14 cellular contexts compared by ENCODE assay signal in genomic region chr11:19674420-19674819, GRCh38. TPM values are rescaled to one million over a fixed set of nuclear protein-coding genes. Genes with fewer than 3 reads are reported as not detected.
A peak's percentile ranks its signal among the peaks of the same experiment; 100 is the strongest.
DNase-seq lines count a peak whose midpoint lies in the region; ATAC-seq and TF ChIP-seq lines count a peak whose summit lies in the region.
"Had no signal": no experiment of that assay in that cellular context is flagged by ENCODE, and none has a peak within 500 bp of the region (broad histone marks: within the 10 kb centered on the region; RNA-seq: fewer than 3 reads in every experiment).

No MANE protein-coding gene starts in this region.

- no peaks in the 10 kb centered on the region for H3K79me2 ChIP-seq in hepatocyte

- H2AFZ ChIP-seq in hepatocyte, result no peak overlapping the region

- no peak for ATAC-seq in HG03565 (IDR thresholded peaks at IDR 0.05; ENCODE audit: unreplicated experiment)
- no peak for ATAC-seq in activated CD8-positive, alpha-beta T cell treated with anti-CD3 and anti-CD28 coated beads, Interleukin-2, amount 10 ng/mL, durations not matched to agents 7 days and 5 days

- no peak for TF ChIP-seq POLR2A in breast epithelium (IDR thresholded peaks at IDR 0.05)
- no peak for TF ChIP-seq POLR2A in prostate gland (IDR thresholded peaks at IDR 0.05)

- intact Hi-C loops in breast epithelium (cut with DNase I; ENCODE audit: low total_unique reads), result no loop called here
- intact Hi-C loops in MCF 10A (cut with micrococcal nuclease), result no loop called here
- intact Hi-C loops in prostate gland (cut with DNase I), result loop anchor here (5.0 kb wide), 2 partner anchors 37 to 38 kb away; partner anchors contain the start of gene NAV2

- in situ Hi-C loops in KBM-7 (cut with MboI; ENCODE audit: low pct_unique_long_range_greater_than_20kb, low sequenced_read_pairs), result no loop called here

- peak overlapping the region; percentile 23 for H3K4me2 ChIP-seq in hepatocyte

- H3K9me2 ChIP-seq in hepatocyte (replicated peaks; ENCODE audit: insufficient read depth), result no peaks in the 10 kb centered on the region

- no peaks in the 10 kb centered on the region for H3K27me3 Mint-ChIP-seq in MCF 10A (ENCODE audit: insufficient read depth, unreplicated experiment)
- H3K27me3 Mint-ChIP-seq in activated CD8-positive, alpha-beta T cell treated with anti-CD3 and anti-CD28 coated beads, Interleukin-2, amount 10 ng/mL, durations not matched to agents 7 days and 5 days (ENCODE audit: low read depth), result peaks cover under 1% of the 10 kb centered on the region

- CTCF ChIA-PET in MCF 10A (lab: Yijun Ruan, JAX), result interaction anchor here (0.6 to 1.5 kb wide), 9 partner anchors 16 to 747 kb away, joined by 3 to 5 read pairs (median 3); no protein-coding TSS in a partner anchor
- CTCF ChIA-PET in activated CD8-positive, alpha-beta T cell treated with anti-CD3 and anti-CD28 coated beads, Interleukin-2, amount 10 ng/mL, durations not matched to agents 7 days and 5 days (lab: Charles Lee), result no interaction called here

- no peak overlapping the region for H3K27ac Mint-ChIP-seq in MCF 10A (ENCODE audit: low read depth, unreplicated experiment)
- H3K27ac Mint-ChIP-seq in activated CD8-positive, alpha-beta T cell treated with anti-CD3 and anti-CD28 coated beads, Interleukin-2, amount 10 ng/mL, durations not matched to agents 7 days and 5 days, result no peak overlapping the region
- H3K27ac Mint-ChIP-seq: activated naive CD4-positive, alpha-beta T cell treated with anti-CD3 and anti-CD28 coated beads, Interleukin-2, amount 10 ng/mL, durations not matched to agents 7 days and 5 days; stimulated activated memory B cell treated with anti-CD40 and anti-IgM and Interleukin-4, amounts not matched to agents 10 μg/mL and 1 μg/mL and 100 μg/mL, for 72 hours had no signal

- no peak overlapping the region for H3K4me3 Mint-ChIP-seq in MCF 10A (ENCODE audit: unreplicated experiment)
- H3K4me3 Mint-ChIP-seq in activated CD8-positive, alpha-beta T cell treated with anti-CD3 and anti-CD28 coated beads, Interleukin-2, amount 10 ng/mL, durations not matched to agents 7 days and 5 days, result no peak overlapping the region
- H3K4me3 Mint-ChIP-seq: activated naive CD4-positive, alpha-beta T cell treated with anti-CD3 and anti-CD28 coated beads, Interleukin-2, amount 10 ng/mL, durations not matched to agents 7 days and 5 days; stimulated activated memory B cell treated with anti-CD40 and anti-IgM and Interleukin-4, amounts not matched to agents 10 μg/mL and 1 μg/mL and 100 μg/mL, for 72 hours had no signal

- BruUV-seq in MCF 10A (replicated peaks; lab: Mats Ljungman, UMichigan), result no TSS peak

- H3K27me3 ChIP-seq in breast epithelium, result no peaks in the 10 kb centered on the region
- H3K27me3 ChIP-seq in hepatocyte, result no peaks in the 10 kb centered on the region
- no peaks in the 10 kb centered on the region for H3K27me3 ChIP-seq in prostate gland (replicated peaks; ENCODE audit: insufficient read depth)

- 49% methylated on average over 2 of the region's 2 CpGs for WGBS in hepatocyte (ENCODE audit: low lambda C conversion rate, missing lambda C conversion rate)
- WGBS in prostate gland, result 10% methylated on average over 2 of the region's 2 CpGs

- no peaks in the 10 kb centered on the region for H4K20me1 ChIP-seq in hepatocyte (ENCODE audit: insufficient read depth, poor library complexity, severe bottlenecking)

- TF ChIP-seq CTCF in breast epithelium (IDR thresholded peaks at IDR 0.05) (no peak), MCF 10A (IDR thresholded peaks at IDR 0.05; ENCODE audit: unreplicated experiment) (no peak), hepatocyte (IDR thresholded peaks at IDR 0.05; ENCODE audit: poor library complexity) (no peak), prostate gland (IDR thresholded peaks at IDR 0.05) (no peak)

- H3K36me3 Mint-ChIP-seq in MCF 10A (ENCODE audit: insufficient read depth, unreplicated experiment), result peaks cover 3% of the 10 kb centered on the region
- H3K36me3 Mint-ChIP-seq in activated CD8-positive, alpha-beta T cell treated with anti-CD3 and anti-CD28 coated beads, Interleukin-2, amount 10 ng/mL, durations not matched to agents 7 days and 5 days (ENCODE audit: low read depth), result no peaks in the 10 kb centered on the region
- H3K36me3 Mint-ChIP-seq: activated naive CD4-positive, alpha-beta T cell treated with anti-CD3 and anti-CD28 coated beads, Interleukin-2, amount 10 ng/mL, durations not matched to agents 7 days and 5 days; stimulated activated memory B cell treated with anti-CD40 and anti-IgM and Interleukin-4, amounts not matched to agents 10 μg/mL and 1 μg/mL and 100 μg/mL, for 72 hours had no signal

- H3K9me3 Mint-ChIP-seq in MCF 10A (ENCODE audit: unreplicated experiment), result no peaks in the 10 kb centered on the region
- H3K9me3 Mint-ChIP-seq in activated CD8-positive, alpha-beta T cell treated with anti-CD3 and anti-CD28 coated beads, Interleukin-2, amount 10 ng/mL, durations not matched to agents 7 days and 5 days (ENCODE audit: insufficient read depth), result no peaks in the 10 kb centered on the region
- H3K9me3 Mint-ChIP-seq: activated naive CD4-positive, alpha-beta T cell treated with anti-CD3 and anti-CD28 coated beads, Interleukin-2, amount 10 ng/mL, durations not matched to agents 7 days and 5 days; stimulated activated memory B cell treated with anti-CD40 and anti-IgM and Interleukin-4, amounts not matched to agents 10 μg/mL and 1 μg/mL and 100 μg/mL, for 72 hours had no signal

- peak in 1 of 2 donors; percentile 80 for DNase-seq in breast epithelium (ENCODE audit: low spot score in 2 of 2)
- no peak for DNase-seq in MCF 10A (ENCODE audit: unreplicated experiment)
- peak; percentile 54 for DNase-seq in hepatocyte (ENCODE audit: low spot score)
- DNase-seq in prostate gland (ENCODE audit: low spot score), result peak; percentile 66
- DNase-seq in activated CD8-positive, alpha-beta memory T cell treated with anti-CD3 and anti-CD28 coated beads, Interleukin-2, amount 50 U/mL, for 48 hours, result no peak
- DNase-seq in KBM-7, result no peak
- no peak for DNase-seq in activated CD8-positive, alpha-beta T cell treated with anti-CD3 and anti-CD28 coated beads, Interleukin-2, amount 10 ng/mL, durations not matched to agents 7 days and 5 days
- DNase-seq: activated naive CD4-positive, alpha-beta T cell treated with anti-CD3 and anti-CD28 coated beads, Interleukin-2, amount 10 ng/mL, durations not matched to agents 7 days and 5 days; erythroblast; HCEC 1CT; stimulated activated CD4-positive, alpha-beta T cell treated with anti-CD3 and anti-CD28 coated beads, Interleukin-4, amount 100 ng/mL, for 24 hours had no signal

- peaks cover 4 to 8% of the 10 kb centered on the region in 2 donors for H3K4me1 ChIP-seq in breast epithelium
- H3K4me1 ChIP-seq in hepatocyte (ENCODE audit: insufficient read depth), result peaks cover 19% of the 10 kb centered on the region
- no peaks in the 10 kb centered on the region for H3K4me1 ChIP-seq in prostate gland (replicated peaks)
- H3K4me1 ChIP-seq: Caco-2 had no signal

- H3K4me3 ChIP-seq in breast epithelium, result no peak overlapping the region
- H3K4me3 ChIP-seq in hepatocyte, result no peak overlapping the region
- H3K4me3 ChIP-seq in prostate gland, result no peak overlapping the region

- H3K9me3 ChIP-seq in breast epithelium, result no peaks in the 10 kb centered on the region
- H3K9me3 ChIP-seq in hepatocyte (ENCODE audit: low read depth), result no peaks in the 10 kb centered on the region
- no peaks in the 10 kb centered on the region for H3K9me3 ChIP-seq in prostate gland
- H3K9me3 ChIP-seq: Caco-2 had no signal

- peaks cover 16% of the 10 kb centered on the region for H3K4me1 Mint-ChIP-seq in MCF 10A (ENCODE audit: insufficient read depth, unreplicated experiment)
- H3K4me1 Mint-ChIP-seq in activated CD8-positive, alpha-beta T cell treated with anti-CD3 and anti-CD28 coated beads, Interleukin-2, amount 10 ng/mL, durations not matched to agents 7 days and 5 days (ENCODE audit: low read depth), result peaks cover 22% of the 10 kb centered on the region
- H3K4me1 Mint-ChIP-seq: stimulated activated memory B cell treated with anti-CD40 and anti-IgM and Interleukin-4, amounts not matched to agents 10 μg/mL and 1 μg/mL and 100 μg/mL, for 72 hours had no signal

- H3K27ac ChIP-seq in breast epithelium (peak overlapping the region; percentile 80 to 88), hepatocyte (peak overlapping the region; percentile 82), prostate gland (peak overlapping the region; percentile 69 to 83)

- H3K36me3 ChIP-seq in breast epithelium (no peaks in the 10 kb centered on the region), hepatocyte (replicated peaks; ENCODE audit: insufficient read depth, low read depth) (no peaks in the 10 kb centered on the region), prostate gland (no peaks in the 10 kb centered on the region)

- POLR2A ChIA-PET in MCF 10A (lab: Yijun Ruan, JAX), result interaction anchor here (0.7 to 2.5 kb wide), 8 partner anchors 14 to 68 kb away, joined by 3 to 13 read pairs (median 4); partner anchors contain the start of gene NAV2
- POLR2A ChIA-PET in activated CD8-positive, alpha-beta T cell treated with anti-CD3 and anti-CD28 coated beads, Interleukin-2, amount 10 ng/mL, durations not matched to agents 7 days and 5 days (lab: Charles Lee), result no interaction called here

RNA-seq across cellular contexts. Expression of gene NAV2, which starts 38.2 kb away (rescaled TPM):
- total RNA-seq in breast epithelium, result 10 to 100 TPM; 28.2 to 61.8 (median 31.4) TPM
- total RNA-seq in MCF 10A (2022), result 116 and 139 TPM in 2 replicates
- total RNA-seq in hepatocyte, result 18.1 and 30.8 TPM in 2 replicates
- polyA plus RNA-seq in hepatocyte, result 23.7 and 38.1 TPM in 2 replicates
- 10 to 100 TPM; 17.1 to 26.6 TPM for total RNA-seq in prostate gland
- total RNA-seq in activated CD8-positive, alpha-beta T cell treated with anti-CD3 and anti-CD28 coated beads, Interleukin-2, amount 10 ng/mL, durations not matched to agents 7 days and 5 days, result under 1 TPM; 0.23 to 0.71 TPM

Comparison
In these comparisons a context has a peak if more than half of its experiments do, and no peak if none do; other contexts are left out.
1. DNase-seq: peak in hepatocyte (single experiment) and prostate gland (single experiment); none in MCF 10A (single experiment), activated CD8-positive, alpha-beta memory T cell treated with anti-CD3 and anti-CD28 coated beads, Interleukin-2, amount 50 U/mL, for 48 hours (single experiment), KBM-7 (single experiment) and activated CD8-positive, alpha-beta T cell treated with anti-CD3 and anti-CD28 coated beads, Interleukin-2, amount 10 ng/mL, durations not matched to agents 7 days and 5 days (single experiment).
2. RNA of gene NAV2, which starts 38.2 kb away (total RNA-seq): 116 to 139 TPM in MCF 10A, 28.2 to 61.8 TPM in breast epithelium, 18.1 to 30.8 TPM in hepatocyte and 17.1 to 26.6 TPM in prostate gland; 0.23 to 0.71 TPM in activated CD8-positive, alpha-beta T cell treated with anti-CD3 and anti-CD28 coated beads, Interleukin-2, amount 10 ng/mL, durations not matched to agents 7 days and 5 days; every median in the first group is over 10 times any median in the second.
3. Peak in every context shown above with its lines, with median percentiles within 50 percentile points of each other: H3K27ac ChIP-seq.